ENCODE assay signal across 3 cellular contexts in the genomic region with DNA sequence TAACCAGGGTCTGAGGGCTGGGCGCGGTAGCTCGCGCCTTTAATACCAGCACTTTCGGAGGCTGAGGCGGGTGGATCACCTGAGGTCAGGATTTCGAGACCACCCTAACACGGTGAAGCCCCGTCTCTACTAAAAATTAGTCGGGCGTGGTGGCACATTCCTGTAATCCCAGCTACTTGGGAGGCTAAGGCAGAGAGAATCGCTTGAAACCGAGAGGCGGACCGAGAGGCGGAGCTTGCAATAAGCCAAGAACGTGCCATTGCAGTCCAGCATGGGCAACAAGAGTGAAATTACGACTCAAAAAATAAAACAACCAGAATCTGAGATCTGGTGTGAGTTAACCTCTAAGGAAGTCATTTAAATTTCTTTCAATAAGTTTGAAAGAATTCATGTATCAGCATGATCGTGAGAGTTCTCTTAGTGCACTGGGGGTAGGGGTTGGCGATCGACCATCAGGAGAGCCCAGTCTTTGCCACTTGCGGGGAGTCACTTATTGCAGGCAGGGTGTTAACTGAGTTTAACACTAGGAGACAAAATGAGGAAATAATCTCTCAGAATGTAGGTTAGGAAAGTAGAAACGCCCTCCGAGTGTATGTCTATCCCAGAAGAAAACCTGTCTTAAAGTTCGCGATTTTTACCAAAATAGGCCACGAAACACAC.
TF ChIP-seq lines count a peak whose summit lies in the region.

No MANE protein-coding gene starts in this region.

TF ChIP-seq in SK-N-SH, 30 proteins besides CTCF, POLR2A, EP300 and RAD21 (continued from another document and continues in another):
- TF ChIP-seq, protein P1, sequence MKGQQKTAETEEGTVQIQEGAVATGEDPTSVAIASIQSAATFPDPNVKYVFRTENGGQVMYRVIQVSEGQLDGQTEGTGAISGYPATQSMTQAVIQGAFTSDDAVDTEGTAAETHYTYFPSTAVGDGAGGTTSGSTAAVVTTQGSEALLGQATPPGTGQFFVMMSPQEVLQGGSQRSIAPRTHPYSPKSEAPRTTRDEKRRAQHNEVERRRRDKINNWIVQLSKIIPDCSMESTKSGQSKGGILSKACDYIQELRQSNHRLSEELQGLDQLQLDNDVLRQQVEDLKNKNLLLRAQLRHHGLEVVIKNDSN (IDR thresholded peaks at IDR 0.05; ENCODE audit: borderline replicate concordance, low read depth) = no peak
- TF ChIP-seq MEF2A (IDR thresholded peaks at IDR 0.05; ENCODE audit: borderline replicate concordance, low read depth) (no peak), ELF1 (IDR thresholded peaks at IDR 0.05) (no peak), RCOR1 (IDR thresholded peaks at IDR 0.05; ENCODE audit: low read length) (no peak), RXRA (IDR thresholded peaks at IDR 0.05; ENCODE audit: borderline replicate concordance, low read depth) (no peak), MXI1 (IDR thresholded peaks at IDR 0.05; ENCODE audit: low read depth, low read length) (no peak), YY1 (IDR thresholded peaks at IDR 0.05; ENCODE audit: low read depth) (no peak), GABPA (IDR thresholded peaks at IDR 0.05; ENCODE audit: low read depth) (no peak), EZH2phosphoT487 (IDR thresholded peaks at IDR 0.05; ENCODE audit: borderline replicate concordance, low read depth) (no peak), NRF1 (IDR thresholded peaks at IDR 0.05; ENCODE audit: low read depth, low read length) (no peak), JUND (IDR thresholded peaks at IDR 0.05) (no peak)
- TF ChIP-seq, protein P2, sequence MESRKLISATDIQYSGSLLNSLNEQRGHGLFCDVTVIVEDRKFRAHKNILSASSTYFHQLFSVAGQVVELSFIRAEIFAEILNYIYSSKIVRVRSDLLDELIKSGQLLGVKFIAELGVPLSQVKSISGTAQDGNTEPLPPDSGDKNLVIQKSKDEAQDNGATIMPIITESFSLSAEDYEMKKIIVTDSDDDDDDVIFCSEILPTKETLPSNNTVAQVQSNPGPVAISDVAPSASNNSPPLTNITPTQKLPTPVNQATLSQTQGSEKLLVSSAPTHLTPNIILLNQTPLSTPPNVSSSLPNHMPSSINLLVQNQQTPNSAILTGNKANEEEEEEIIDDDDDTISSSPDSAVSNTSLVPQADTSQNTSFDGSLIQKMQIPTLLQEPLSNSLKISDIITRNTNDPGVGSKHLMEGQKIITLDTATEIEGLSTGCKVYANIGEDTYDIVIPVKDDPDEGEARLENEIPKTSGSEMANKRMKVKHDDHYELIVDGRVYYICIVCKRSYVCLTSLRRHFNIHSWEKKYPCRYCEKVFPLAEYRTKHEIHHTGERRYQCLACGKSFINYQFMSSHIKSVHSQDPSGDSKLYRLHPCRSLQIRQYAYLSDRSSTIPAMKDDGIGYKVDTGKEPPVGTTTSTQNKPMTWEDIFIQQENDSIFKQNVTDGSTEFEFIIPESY (IDR thresholded peaks at IDR 0.05; ENCODE audit: borderline replicate concordance, low read depth) = no peak
- TF ChIP-seq, protein P3, sequence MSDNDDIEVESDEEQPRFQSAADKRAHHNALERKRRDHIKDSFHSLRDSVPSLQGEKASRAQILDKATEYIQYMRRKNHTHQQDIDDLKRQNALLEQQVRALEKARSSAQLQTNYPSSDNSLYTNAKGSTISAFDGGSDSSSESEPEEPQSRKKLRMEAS (IDR thresholded peaks at IDR 0.05; ENCODE audit: low read depth) = no peak

TF ChIP-seq in SK-N-SH treated with all-trans-retinoic acid at 6 μM for 48 hours, 23 proteins besides CTCF, POLR2A, EP300 and RAD21 (continued from another document):
- TF ChIP-seq TOX (CRISPR knock-in tag; IDR thresholded peaks at IDR 0.05; ENCODE audit: borderline replicate concordance) = no peak
- TF ChIP-seq, protein P4, sequence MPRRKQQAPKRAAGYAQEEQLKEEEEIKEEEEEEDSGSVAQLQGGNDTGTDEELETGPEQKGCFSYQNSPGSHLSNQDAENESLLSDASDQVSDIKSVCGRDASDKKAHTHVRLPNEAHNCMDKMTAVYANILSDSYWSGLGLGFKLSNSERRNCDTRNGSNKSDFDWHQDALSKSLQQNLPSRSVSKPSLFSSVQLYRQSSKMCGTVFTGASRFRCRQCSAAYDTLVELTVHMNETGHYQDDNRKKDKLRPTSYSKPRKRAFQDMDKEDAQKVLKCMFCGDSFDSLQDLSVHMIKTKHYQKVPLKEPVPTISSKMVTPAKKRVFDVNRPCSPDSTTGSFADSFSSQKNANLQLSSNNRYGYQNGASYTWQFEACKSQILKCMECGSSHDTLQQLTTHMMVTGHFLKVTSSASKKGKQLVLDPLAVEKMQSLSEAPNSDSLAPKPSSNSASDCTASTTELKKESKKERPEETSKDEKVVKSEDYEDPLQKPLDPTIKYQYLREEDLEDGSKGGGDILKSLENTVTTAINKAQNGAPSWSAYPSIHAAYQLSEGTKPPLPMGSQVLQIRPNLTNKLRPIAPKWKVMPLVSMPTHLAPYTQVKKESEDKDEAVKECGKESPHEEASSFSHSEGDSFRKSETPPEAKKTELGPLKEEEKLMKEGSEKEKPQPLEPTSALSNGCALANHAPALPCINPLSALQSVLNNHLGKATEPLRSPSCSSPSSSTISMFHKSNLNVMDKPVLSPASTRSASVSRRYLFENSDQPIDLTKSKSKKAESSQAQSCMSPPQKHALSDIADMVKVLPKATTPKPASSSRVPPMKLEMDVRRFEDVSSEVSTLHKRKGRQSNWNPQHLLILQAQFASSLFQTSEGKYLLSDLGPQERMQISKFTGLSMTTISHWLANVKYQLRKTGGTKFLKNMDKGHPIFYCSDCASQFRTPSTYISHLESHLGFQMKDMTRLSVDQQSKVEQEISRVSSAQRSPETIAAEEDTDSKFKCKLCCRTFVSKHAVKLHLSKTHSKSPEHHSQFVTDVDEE (CRISPR knock-in tag; IDR thresholded peaks at IDR 0.05) = no peak
- TF ChIP-seq, protein P5, sequence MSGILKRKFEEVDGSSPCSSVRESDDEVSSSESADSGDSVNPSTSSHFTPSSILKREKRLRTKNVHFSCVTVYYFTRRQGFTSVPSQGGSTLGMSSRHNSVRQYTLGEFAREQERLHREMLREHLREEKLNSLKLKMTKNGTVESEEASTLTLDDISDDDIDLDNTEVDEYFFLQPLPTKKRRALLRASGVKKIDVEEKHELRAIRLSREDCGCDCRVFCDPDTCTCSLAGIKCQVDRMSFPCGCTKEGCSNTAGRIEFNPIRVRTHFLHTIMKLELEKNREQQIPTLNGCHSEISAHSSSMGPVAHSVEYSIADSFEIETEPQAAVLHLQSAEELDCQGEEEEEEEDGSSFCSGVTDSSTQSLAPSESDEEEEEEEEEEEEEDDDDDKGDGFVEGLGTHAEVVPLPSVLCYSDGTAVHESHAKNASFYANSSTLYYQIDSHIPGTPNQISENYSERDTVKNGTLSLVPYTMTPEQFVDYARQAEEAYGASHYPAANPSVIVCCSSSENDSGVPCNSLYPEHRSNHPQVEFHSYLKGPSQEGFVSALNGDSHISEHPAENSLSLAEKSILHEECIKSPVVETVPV (CRISPR knock-in tag; IDR thresholded peaks at IDR 0.05) = no peak
- no peak for TF ChIP-seq BACH2 (CRISPR knock-in tag; IDR thresholded peaks at IDR 0.05; ENCODE audit: borderline replicate concordance)
- TF ChIP-seq, protein P6, sequence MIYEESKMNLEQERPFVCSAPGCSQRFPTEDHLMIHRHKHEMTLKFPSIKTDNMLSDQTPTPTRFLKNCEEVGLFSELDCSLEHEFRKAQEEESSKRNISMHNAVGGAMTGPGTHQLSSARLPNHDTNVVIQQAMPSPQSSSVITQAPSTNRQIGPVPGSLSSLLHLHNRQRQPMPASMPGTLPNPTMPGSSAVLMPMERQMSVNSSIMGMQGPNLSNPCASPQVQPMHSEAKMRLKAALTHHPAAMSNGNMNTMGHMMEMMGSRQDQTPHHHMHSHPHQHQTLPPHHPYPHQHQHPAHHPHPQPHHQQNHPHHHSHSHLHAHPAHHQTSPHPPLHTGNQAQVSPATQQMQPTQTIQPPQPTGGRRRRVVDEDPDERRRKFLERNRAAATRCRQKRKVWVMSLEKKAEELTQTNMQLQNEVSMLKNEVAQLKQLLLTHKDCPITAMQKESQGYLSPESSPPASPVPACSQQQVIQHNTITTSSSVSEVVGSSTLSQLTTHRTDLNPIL (CRISPR knock-in tag; IDR thresholded peaks at IDR 0.05; ENCODE audit: low read depth) = no peak
- no peak for TF ChIP-seq ZC3H10 (CRISPR knock-in tag; IDR thresholded peaks at IDR 0.05)
- no peak for TF ChIP-seq RARB (CRISPR knock-in tag; IDR thresholded peaks at IDR 0.05)
- no peak for TF ChIP-seq PPARA (CRISPR knock-in tag; IDR thresholded peaks at IDR 0.05; ENCODE audit: borderline replicate concordance)
- no peak for TF ChIP-seq TCF4 (CRISPR knock-in tag; IDR thresholded peaks at IDR 0.05; ENCODE audit: borderline replicate concordance)
- no peak for TF ChIP-seq ZNF565 (CRISPR knock-in tag; conservative IDR thresholded peaks at IDR 0.05; ENCODE audit: low read depth)
- TF ChIP-seq, protein P7, sequence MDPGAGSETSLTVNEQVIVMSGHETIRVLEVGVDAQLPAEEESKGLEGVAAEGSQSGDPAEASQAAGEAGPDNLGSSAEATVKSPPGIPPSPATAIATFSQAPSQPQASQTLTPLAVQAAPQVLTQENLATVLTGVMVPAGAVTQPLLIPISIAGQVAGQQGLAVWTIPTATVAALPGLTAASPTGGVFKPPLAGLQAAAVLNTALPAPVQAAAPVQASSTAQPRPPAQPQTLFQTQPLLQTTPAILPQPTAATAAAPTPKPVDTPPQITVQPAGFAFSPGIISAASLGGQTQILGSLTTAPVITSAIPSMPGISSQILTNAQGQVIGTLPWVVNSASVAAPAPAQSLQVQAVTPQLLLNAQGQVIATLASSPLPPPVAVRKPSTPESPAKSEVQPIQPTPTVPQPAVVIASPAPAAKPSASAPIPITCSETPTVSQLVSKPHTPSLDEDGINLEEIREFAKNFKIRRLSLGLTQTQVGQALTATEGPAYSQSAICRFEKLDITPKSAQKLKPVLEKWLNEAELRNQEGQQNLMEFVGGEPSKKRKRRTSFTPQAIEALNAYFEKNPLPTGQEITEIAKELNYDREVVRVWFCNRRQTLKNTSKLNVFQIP (CRISPR knock-in tag; IDR thresholded peaks at IDR 0.05; ENCODE audit: borderline replicate concordance, low read depth) = no peak
- TF ChIP-seq ZFP30 (CRISPR knock-in tag; IDR thresholded peaks at IDR 0.05) = no peak

TF ChIP-seq in WTC11, 78 proteins besides CTCF, POLR2A, EP300 and RAD21:
- TF ChIP-seq, protein P8, sequence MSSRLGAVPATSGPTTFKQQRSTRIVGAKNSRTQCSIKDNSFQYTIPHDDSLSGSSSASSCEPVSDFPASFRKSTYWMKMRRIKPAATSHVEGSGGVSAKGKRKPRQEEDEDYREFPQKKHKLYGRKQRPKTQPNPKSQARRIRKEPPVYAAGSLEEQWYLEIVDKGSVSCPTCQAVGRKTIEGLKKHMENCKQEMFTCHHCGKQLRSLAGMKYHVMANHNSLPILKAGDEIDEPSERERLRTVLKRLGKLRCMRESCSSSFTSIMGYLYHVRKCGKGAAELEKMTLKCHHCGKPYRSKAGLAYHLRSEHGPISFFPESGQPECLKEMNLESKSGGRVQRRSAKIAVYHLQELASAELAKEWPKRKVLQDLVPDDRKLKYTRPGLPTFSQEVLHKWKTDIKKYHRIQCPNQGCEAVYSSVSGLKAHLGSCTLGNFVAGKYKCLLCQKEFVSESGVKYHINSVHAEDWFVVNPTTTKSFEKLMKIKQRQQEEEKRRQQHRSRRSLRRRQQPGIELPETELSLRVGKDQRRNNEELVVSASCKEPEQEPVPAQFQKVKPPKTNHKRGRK (CRISPR knock-in tag; IDR thresholded peaks at IDR 0.05; ENCODE audit: borderline replicate concordance) = no peak
- TF ChIP-seq FOXK1 (CRISPR knock-in tag; IDR thresholded peaks at IDR 0.05) = no peak
- TF ChIP-seq, protein P9, sequence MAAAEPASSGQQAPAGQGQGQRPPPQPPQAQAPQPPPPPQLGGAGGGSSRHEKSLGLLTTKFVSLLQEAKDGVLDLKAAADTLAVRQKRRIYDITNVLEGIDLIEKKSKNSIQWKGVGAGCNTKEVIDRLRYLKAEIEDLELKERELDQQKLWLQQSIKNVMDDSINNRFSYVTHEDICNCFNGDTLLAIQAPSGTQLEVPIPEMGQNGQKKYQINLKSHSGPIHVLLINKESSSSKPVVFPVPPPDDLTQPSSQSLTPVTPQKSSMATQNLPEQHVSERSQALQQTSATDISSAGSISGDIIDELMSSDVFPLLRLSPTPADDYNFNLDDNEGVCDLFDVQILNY (CRISPR knock-in tag; IDR thresholded peaks at IDR 0.05) = no peak
- no peak for TF ChIP-seq ZNF219 (CRISPR knock-in tag; IDR thresholded peaks at IDR 0.05; ENCODE audit: borderline replicate concordance)
- TF ChIP-seq, protein P10, sequence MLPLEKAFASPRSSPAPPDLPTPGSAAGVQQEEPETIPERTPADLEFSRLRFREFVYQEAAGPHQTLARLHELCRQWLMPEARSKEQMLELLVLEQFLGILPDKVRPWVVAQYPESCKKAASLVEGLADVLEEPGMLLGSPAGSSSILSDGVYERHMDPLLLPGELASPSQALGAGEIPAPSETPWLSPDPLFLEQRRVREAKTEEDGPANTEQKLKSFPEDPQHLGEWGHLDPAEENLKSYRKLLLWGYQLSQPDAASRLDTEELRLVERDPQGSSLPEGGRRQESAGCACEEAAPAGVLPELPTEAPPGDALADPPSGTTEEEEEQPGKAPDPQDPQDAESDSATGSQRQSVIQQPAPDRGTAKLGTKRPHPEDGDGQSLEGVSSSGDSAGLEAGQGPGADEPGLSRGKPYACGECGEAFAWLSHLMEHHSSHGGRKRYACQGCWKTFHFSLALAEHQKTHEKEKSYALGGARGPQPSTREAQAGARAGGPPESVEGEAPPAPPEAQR (CRISPR knock-in tag; IDR thresholded peaks at IDR 0.05) = no peak
- TF ChIP-seq, protein P11, sequence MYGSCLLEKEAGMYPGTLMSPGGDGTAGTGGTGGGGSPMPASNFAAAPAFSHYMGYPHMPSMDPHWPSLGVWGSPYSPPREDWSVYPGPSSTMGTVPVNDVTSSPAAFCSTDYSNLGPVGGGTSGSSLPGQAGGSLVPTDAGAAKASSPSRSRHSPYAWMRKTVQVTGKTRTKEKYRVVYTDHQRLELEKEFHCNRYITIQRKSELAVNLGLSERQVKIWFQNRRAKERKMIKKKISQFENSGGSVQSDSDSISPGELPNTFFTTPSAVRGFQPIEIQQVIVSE (CRISPR knock-in tag; IDR thresholded peaks at IDR 0.05; ENCODE audit: borderline replicate concordance) = no peak
